8 cellular contexts compared by ENCODE assay signal in genomic region chr7:95396136-95397032, GRCh38. TPM values are rescaled to one million over a fixed set of nuclear protein-coding genes. Genes with fewer than 3 reads are reported as not detected.
DNase-seq lines count a peak whose midpoint lies in the region; ATAC-seq and TF ChIP-seq lines count a peak whose summit lies in the region.

Gene PON3 (minus strand): TSS chr7:95396375. CDS start chr7:95396350, 25 bp downstream.

- intact Hi-C loops in activated naive CD4-positive, alpha-beta T cell treated with anti-CD3 and anti-CD28 coated beads for 36 hours (cut with micrococcal nuclease): loop anchor here (2.0 to 5.0 kb wide), 2 partner anchors 80 to 739 kb away; partner anchors contain the start of gene SGCE
- intact Hi-C loops in activated CD8-positive, alpha-beta T cell treated with anti-CD3 and anti-CD28 coated beads for 36 hours (cut with micrococcal nuclease): no loop called here
- intact Hi-C loops in sigmoid colon (cut with DNase I): loop anchor here (5.0 to 10.0 kb wide), 2 partner anchors 36 to 78 kb away; no protein-coding TSS in a partner anchor

- H3K4me1 ChIP-seq in gastroesophageal sphincter (peaks cover 0 to 12% (median 3%) of the 10 kb centered on the region in 3 donors), sigmoid colon (peaks cover 0 to 12% (median 5%) of the 10 kb centered on the region in 4 donors)

- TF ChIP-seq CTCF in activated CD8-positive, alpha-beta T cell treated with anti-CD3 and anti-CD28 coated beads for 36 hours (IDR thresholded peaks at IDR 0.05): peak; percentile 34
- TF ChIP-seq CTCF in gastroesophageal sphincter (IDR thresholded peaks at IDR 0.05): peak in 1 of 4 experiments; percentile 23
- peak in 1 of 4 experiments; percentile 9 for TF ChIP-seq CTCF in sigmoid colon (IDR thresholded peaks at IDR 0.05)

- H3K27ac ChIP-seq in gastroesophageal sphincter: peak within 1 kb of the TSS in 1 of 4 donors; percentile 25
- no peak within 1 kb of the TSS for H3K27ac ChIP-seq in sigmoid colon

- H3K9me3 Mint-ChIP-seq in activated naive CD4-positive, alpha-beta T cell treated with anti-CD3 and anti-CD28 coated beads for 36 hours: no peaks in the 10 kb centered on the region
- no peaks in the 10 kb centered on the region for H3K9me3 Mint-ChIP-seq in activated CD8-positive, alpha-beta T cell treated with anti-CD3 and anti-CD28 coated beads for 36 hours

- CTCF ChIA-PET in activated naive CD4-positive, alpha-beta T cell treated with anti-CD3 and anti-CD28 coated beads for 36 hours (lab: Charles Lee): interaction anchor here (0.7 to 2.0 kb wide), 5 partner anchors 9 to 292 kb away, joined by 3 to 9 read pairs (median 4); no protein-coding TSS in a partner anchor
- CTCF ChIA-PET in activated CD8-positive, alpha-beta T cell treated with anti-CD3 and anti-CD28 coated beads for 36 hours (lab: Charles Lee): interaction anchor here (0.6 to 4.9 kb wide), 12 partner anchors 10 to 294 kb away, joined by 3 to 36 read pairs (median 4); no protein-coding TSS in a partner anchor

- no peaks in the 10 kb centered on the region for H3K36me3 Mint-ChIP-seq in activated naive CD4-positive, alpha-beta T cell treated with anti-CD3 and anti-CD28 coated beads for 36 hours (ENCODE audit: low read depth)
- no peaks in the 10 kb centered on the region for H3K36me3 Mint-ChIP-seq in activated CD8-positive, alpha-beta T cell treated with anti-CD3 and anti-CD28 coated beads for 36 hours (ENCODE audit: low read depth)

- TF ChIP-seq EP300 in gastroesophageal sphincter (IDR thresholded peaks at IDR 0.05) (no peak), sigmoid colon (IDR thresholded peaks at IDR 0.05) (no peak)

- H3K27me3 ChIP-seq in gastroesophageal sphincter (peaks cover 31% of the 10 kb centered on the region), sigmoid colon (peaks cover 0 to 13% (median 0%) of the 10 kb centered on the region in 3 donors)

- H3K4me1 Mint-ChIP-seq in activated naive CD4-positive, alpha-beta T cell treated with anti-CD3 and anti-CD28 coated beads for 36 hours (ENCODE audit: low read depth): peaks cover 2% of the 10 kb centered on the region
- H3K4me1 Mint-ChIP-seq in activated CD8-positive, alpha-beta T cell treated with anti-CD3 and anti-CD28 coated beads for 36 hours (ENCODE audit: low read depth): peaks cover 3% of the 10 kb centered on the region

- H3K4me3 ChIP-seq in gastroesophageal sphincter: peak within 1 kb of the TSS; percentile 28 to 58
- peak within 1 kb of the TSS; percentile 33 to 56 (median 50) for H3K4me3 ChIP-seq in sigmoid colon

- H3K27ac Mint-ChIP-seq in activated naive CD4-positive, alpha-beta T cell treated with anti-CD3 and anti-CD28 coated beads for 36 hours: no peak within 1 kb of the TSS
- H3K27ac Mint-ChIP-seq in activated CD8-positive, alpha-beta T cell treated with anti-CD3 and anti-CD28 coated beads for 36 hours: no peak within 1 kb of the TSS

- no peak for TF ChIP-seq POLR2A in gastroesophageal sphincter (IDR thresholded peaks at IDR 0.05)
- no peak for TF ChIP-seq POLR2A in sigmoid colon (IDR thresholded peaks at IDR 0.05)

- no peaks in the 10 kb centered on the region for H3K36me3 ChIP-seq in gastroesophageal sphincter
- no peaks in the 10 kb centered on the region for H3K36me3 ChIP-seq in sigmoid colon

- peaks cover 41% of the 10 kb centered on the region for H3K27me3 Mint-ChIP-seq in activated naive CD4-positive, alpha-beta T cell treated with anti-CD3 and anti-CD28 coated beads for 36 hours (ENCODE audit: low read depth)
- H3K27me3 Mint-ChIP-seq in activated CD8-positive, alpha-beta T cell treated with anti-CD3 and anti-CD28 coated beads for 36 hours: peaks cover 35% of the 10 kb centered on the region

- POLR2A ChIA-PET in activated CD8-positive, alpha-beta T cell treated with anti-CD3 and anti-CD28 coated beads for 36 hours (lab: Charles Lee): no interaction called here

- peak; percentile 92 for ATAC-seq in activated CD8-positive, alpha-beta T cell treated with anti-CD3 and anti-CD28 coated beads for 36 hours
- ATAC-seq in gastroesophageal sphincter (peak; percentile 57), HG02852 (IDR thresholded peaks at IDR 0.05; ENCODE audit: unreplicated experiment) (no peak)

- WGBS in gastroesophageal sphincter (ENCODE audit: low coverage in 1 of 2), 2 donors: 19 to 25% methylated on average over 5 to 21 of the region's 68 CpGs
- 4 to 9% methylated on average over 68 of the region's 68 CpGs for WGBS in sigmoid colon, 2 donors

- H3K9me3 ChIP-seq in gastroesophageal sphincter (no peaks in the 10 kb centered on the region), sigmoid colon (no peaks in the 10 kb centered on the region)

- peak; percentile 27 for DNase-seq in activated naive CD4-positive, alpha-beta T cell treated with anti-CD3 and anti-CD28 coated beads for 36 hours
- DNase-seq in activated naive CD4-positive, alpha-beta T cell treated with Interleukin-2 at 50 U/mL for 16 hours: no peak
- peak; percentile 42 for DNase-seq in activated CD8-positive, alpha-beta T cell treated with anti-CD3 and anti-CD28 coated beads for 36 hours
- DNase-seq in sigmoid colon (peak; percentile 68), HK-2 (ENCODE audit: unreplicated experiment) (no peak), superior temporal gyrus (ENCODE audit: extremely low spot score) (no peak)

- H3K4me3 Mint-ChIP-seq in activated naive CD4-positive, alpha-beta T cell treated with anti-CD3 and anti-CD28 coated beads for 36 hours: peak within 1 kb of the TSS; percentile 60
- peak within 1 kb of the TSS; percentile 62 for H3K4me3 Mint-ChIP-seq in activated CD8-positive, alpha-beta T cell treated with anti-CD3 and anti-CD28 coated beads for 36 hours

RNA-seq across cellular contexts. Expression of gene PON3, which starts in this region (rescaled TPM):
- total RNA-seq in activated naive CD4-positive, alpha-beta T cell treated with anti-CD3 and anti-CD28 coated beads for 36 hours: not detected
- not detected for total RNA-seq in activated CD8-positive, alpha-beta T cell treated with anti-CD3 and anti-CD28 coated beads for 36 hours
- total RNA-seq in gastroesophageal sphincter (1 to 10 TPM in 1 of 4 donors, under 1 TPM in 2, not detected in 1; 0.31 to 2.3 (median 0.59) TPM), sigmoid colon (1 to 10 TPM in 3 of 4 donors, under 1 TPM in 1; 0.68 to 1.7 (median 1.5) TPM)
- 1 to 10 TPM; 1.8 to 2.3 (median 2.1) TPM for polyA plus RNA-seq in sigmoid colon

Comparison
In these comparisons a context has a peak if more than half of its experiments do, and no peak if none do; other contexts are left out.
1. Peak in DNase-seq in activated naive CD4-positive, alpha-beta T cell treated with anti-CD3 and anti-CD28 coated beads for 36 hours; RNA of the gene not detected or under 1 TPM.
2. Peak in DNase-seq and ATAC-seq in activated CD8-positive, alpha-beta T cell treated with anti-CD3 and anti-CD28 coated beads for 36 hours; RNA of the gene not detected or under 1 TPM.